In genomic region chr6:26604026-26604425, GRCh38 we compare ENCODE assay signal across 10 cellular contexts.
"Had no signal": no experiment of that assay in that cellular context is flagged by ENCODE, and none has a peak within 500 bp of the region (broad histone marks: within the 10 kb centered on the region; RNA-seq: fewer than 3 reads in every experiment).

No MANE protein-coding gene starts in this region.

- H3K27ac Mint-ChIP-seq: activated naive CD4-positive, alpha-beta T cell treated with anti-CD3 and anti-CD28 coated beads for 36 hours; mesothelial cell of epicardium had no signal

- H3K9me3 Mint-ChIP-seq: activated naive CD4-positive, alpha-beta T cell treated with anti-CD3 and anti-CD28 coated beads for 36 hours; mesothelial cell of epicardium had no signal

- ATAC-seq: esophagus mucosa, gastrocnemius medialis, left lobe of liver had no signal

- DNase-seq: activated naive CD4-positive, alpha-beta T cell treated with anti-CD3 and anti-CD28 coated beads for 36 hours; gastrocnemius medialis; head of caudate nucleus; occipital lobe; retina; stimulated activated naive CD4-positive, alpha-beta T cell treated with Interleukin-2 at 50 U/mL for 16 hours; trophoblast cell had no signal

- H3K4me3 Mint-ChIP-seq: activated naive CD4-positive, alpha-beta T cell treated with anti-CD3 and anti-CD28 coated beads for 36 hours; mesothelial cell of epicardium had no signal
